8 cellular contexts compared by ENCODE assay signal in the genomic region with DNA sequence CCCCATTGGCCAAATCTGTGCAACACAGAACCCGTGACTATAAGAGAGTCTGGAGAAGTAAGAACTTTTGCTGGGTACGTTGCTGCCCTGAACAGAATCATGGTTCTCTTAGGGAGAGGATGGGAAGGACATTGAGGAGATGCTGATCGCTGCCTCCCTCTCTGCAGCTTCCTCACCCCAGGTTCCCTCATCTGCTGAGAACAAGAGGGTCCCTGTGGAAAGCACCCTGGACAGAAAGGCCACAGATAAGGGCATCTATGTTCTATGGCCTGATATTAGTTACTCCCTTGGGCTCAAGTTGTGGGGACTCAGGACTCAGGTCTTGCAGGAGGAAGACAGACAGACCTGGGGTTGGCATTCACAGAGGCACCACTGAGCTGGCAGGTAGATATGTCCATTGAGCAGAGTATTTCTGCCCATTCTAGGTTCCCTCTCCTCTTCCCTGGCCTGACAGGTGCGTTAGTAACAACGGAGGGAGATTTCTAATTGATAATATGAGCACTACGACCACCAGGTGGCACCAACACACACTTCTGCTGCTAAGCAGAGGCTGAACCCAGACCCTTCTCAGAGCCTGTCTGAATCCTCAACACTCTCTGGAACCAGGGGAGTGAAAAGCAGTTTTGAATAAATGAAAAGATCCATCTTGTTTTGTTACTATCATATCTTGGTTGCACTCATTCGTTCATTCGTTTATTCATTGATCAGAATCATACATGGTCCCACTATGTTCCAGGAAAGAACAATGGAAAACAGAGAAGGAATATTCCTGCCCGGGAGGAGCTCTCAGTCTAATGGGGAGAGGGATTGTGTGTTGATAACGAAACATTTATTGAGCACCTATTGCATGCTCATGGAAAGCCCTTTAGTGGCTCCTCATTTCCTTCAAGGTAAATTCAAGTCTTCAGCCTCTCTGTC. TPM values are rescaled to one million over a fixed set of nuclear protein-coding genes. Genes with fewer than 3 reads are reported as not detected.
A peak's percentile ranks its signal among the peaks of the same experiment; 100 is the strongest.
DNase-seq lines count a peak whose midpoint lies in the region; ATAC-seq and TF ChIP-seq lines count a peak whose summit lies in the region.

No MANE protein-coding gene starts in this region.

- TF ChIP-seq CTCF in GM12875 (IDR thresholded peaks at IDR 0.05; ENCODE audit: borderline replicate concordance, insufficient read depth, low read depth, low read length) (peak; percentile 60; the same call in 1 of the 2 replicates), dorsolateral prefrontal cortex (IDR thresholded peaks at IDR 0.05 in 54 of 56, conservative IDR thresholded peaks at IDR 0.05 in 2 of 56; ENCODE audit: low read depth in 1 of 56, partially characterized antibody in 56 of 56) (peak; percentile 53 to 92 (median 78))

- H3K27me3 ChIP-seq in dorsolateral prefrontal cortex, result peaks cover 0 to 13% (median 0%) of the 10 kb centered on the region in 45 donors

- H3K9me3 Mint-ChIP-seq in activated CD4-positive, alpha-beta T cell treated with anti-CD3 and anti-CD28 coated beads, Interleukin-2, amount 10 ng/mL, durations not matched to agents 7 days and 5 days, result no peaks in the 10 kb centered on the region

- H3K27ac ChIP-seq in dorsolateral prefrontal cortex, result no peak overlapping the region

- no peaks in the 10 kb centered on the region for H3K4me1 Mint-ChIP-seq in activated CD4-positive, alpha-beta T cell treated with anti-CD3 and anti-CD28 coated beads, Interleukin-2, amount 10 ng/mL, durations not matched to agents 7 days and 5 days

- CTCF ChIA-PET in activated CD4-positive, alpha-beta T cell treated with anti-CD3 and anti-CD28 coated beads, Interleukin-2, amount 10 ng/mL, durations not matched to agents 7 days and 5 days (lab: Charles Lee), result no interaction called here

- no peaks in the 10 kb centered on the region for H3K36me3 Mint-ChIP-seq in activated CD4-positive, alpha-beta T cell treated with anti-CD3 and anti-CD28 coated beads, Interleukin-2, amount 10 ng/mL, durations not matched to agents 7 days and 5 days (ENCODE audit: low read depth)

- H3K4me3 Mint-ChIP-seq in activated CD4-positive, alpha-beta T cell treated with anti-CD3 and anti-CD28 coated beads, Interleukin-2, amount 10 ng/mL, durations not matched to agents 7 days and 5 days, result no peak overlapping the region

- peaks cover 4% of the 10 kb centered on the region for H3K27me3 Mint-ChIP-seq in activated CD4-positive, alpha-beta T cell treated with anti-CD3 and anti-CD28 coated beads, Interleukin-2, amount 10 ng/mL, durations not matched to agents 7 days and 5 days

- POLR2A ChIA-PET in activated CD4-positive, alpha-beta T cell treated with anti-CD3 and anti-CD28 coated beads, Interleukin-2, amount 10 ng/mL, durations not matched to agents 7 days and 5 days (lab: Charles Lee), result no interaction called here

- ATAC-seq in HG02885 (IDR thresholded peaks at IDR 0.05; ENCODE audit: poor library complexity, unreplicated experiment) (peak; percentile 85), GM18517 (IDR thresholded peaks at IDR 0.05; ENCODE audit: unreplicated experiment) (no peak)

- DNase-seq in NCI-H460 (ENCODE audit: extremely low read depth, low read depth), result peak; percentile 49
- DNase-seq in activated CD4-positive, alpha-beta T cell treated with anti-CD3 and anti-CD28 coated beads, Interleukin-2, amount 10 ng/mL, durations not matched to agents 7 days and 5 days, result peak; percentile 67
- peak in 9 of 10 donors; percentile 54 to 79 (median 60) for DNase-seq in dorsolateral prefrontal cortex
- peak; percentile 79 for DNase-seq in medulla oblongata (ENCODE audit: extremely low spot score)
- peak; percentile 35 for DNase-seq in stimulated activated CD8-positive, alpha-beta memory T cell treated with anti-CD3 and anti-CD28 coated beads, Interleukin-4, amount 100 ng/mL, for 24 hours (ENCODE audit: low read depth)

- intact Hi-C loops in dorsolateral prefrontal cortex (cut with DNase I), result loop anchor here (2.0 to 10.0 kb wide), 2 partner anchors 131 to 623 kb away; no protein-coding TSS in a partner anchor

- H3K4me3 ChIP-seq in GM12875 (ENCODE audit: low read depth, low read length) (no peak overlapping the region), dorsolateral prefrontal cortex (no peak overlapping the region)

- H3K27ac Mint-ChIP-seq in activated CD4-positive, alpha-beta T cell treated with anti-CD3 and anti-CD28 coated beads, Interleukin-2, amount 10 ng/mL, durations not matched to agents 7 days and 5 days, result no peak overlapping the region

RNA-seq across cellular contexts. Expression of gene SLC6A2, which starts 56.4 kb away (rescaled TPM):
- total RNA-seq in NCI-H460 (2014; rRNA removed; shearing (Covaris generic)), result not detected in 2 replicates
- not detected in 2 replicates for polyA plus RNA-seq in NCI-H460 (2014; cell fraction: nucleus; rRNA removed)
- total RNA-seq in activated CD4-positive, alpha-beta T cell treated with anti-CD3 and anti-CD28 coated beads, Interleukin-2, amount 10 ng/mL, durations not matched to agents 7 days and 5 days, result not detected
- total RNA-seq in dorsolateral prefrontal cortex, result under 1 TPM in 17 of 120 experiments, not detected in 103; 0.14 to 0.44 (median 0.28) TPM
